ENCODE assay signal across 25 cellular contexts in genomic region chr13:113618455-113618854, GRCh38. TPM values are rescaled to one million over a fixed set of nuclear protein-coding genes. Genes with fewer than 3 reads are reported as not detected.
"Had no signal": no experiment of that assay in that cellular context is flagged by ENCODE, and none has a peak within 500 bp of the region (broad histone marks: within the 10 kb centered on the region; RNA-seq: fewer than 3 reads in every experiment).

No MANE protein-coding gene starts in this region.

- H3K9me3 ChIP-seq: body of pancreas, colonic mucosa, prostate gland, tibial nerve, uterus had no signal

- H3K27ac Mint-ChIP-seq: activated CD8-positive, alpha-beta T cell treated with anti-CD3 and anti-CD28 coated beads for 36 hours; activated naive CD8-positive, alpha-beta T cell treated with anti-CD3 and anti-CD28 coated beads, Interleukin-2, amount 10 ng/mL, durations not matched to agents 7 days and 5 days; activated T-helper 2 cell treated with anti-CD3 and anti-CD28 coated beads, Interferon-gamma antibody, Interleukin-2, Interleukin-4, amounts not matched to agents 10 μg/mL and 5 μg/mL and 100 μg/mL, durations not matched to agents 14 hours and 24 hours and 36 hours; natural killer cell treated with Interleukin-12 subunit alpha and Interleukin-12 subunit beta and Interleukin-15 and Interleukin-18, amount 100 ng/mL, for 72 hours; stimulated activated naive CD8-positive, alpha-beta T cell treated with anti-CD3 and anti-CD28 coated beads, Interleukin-15, Interleukin-2, amounts not matched to agents 100 ng/mL and 50 ng/mL, for 24 hours; T-helper 1 cell treated with Interleukin-12 subunit alpha and Interleukin-12 subunit beta and Interleukin-4 antibody, amounts not matched to agents 30 μg/mL and 1 μg/mL, for 36 hours had no signal

- H3K4me3 ChIP-seq: body of pancreas, colonic mucosa, prostate gland, tibial nerve, uterus had no signal

- H3K27ac ChIP-seq: body of pancreas, colonic mucosa, prostate gland, tibial nerve, uterus, VCaP had no signal

- DNase-seq: activated CD4-positive, alpha-beta T cell treated with anti-CD3 and anti-CD28 coated beads for 48 hours; activated CD8-positive, alpha-beta T cell treated with anti-CD3 and anti-CD28 coated beads for 36 hours; activated naive CD4-positive, alpha-beta T cell treated with Interleukin-2 at 50 U/mL for 16 hours; activated naive CD8-positive, alpha-beta T cell treated with anti-CD3 and anti-CD28 coated beads, Interleukin-2, amount 10 ng/mL, durations not matched to agents 7 days and 5 days; activated T-cell treated with anti-CD3 and anti-CD28 coated beads, Interleukin-2, amount 50 U/mL, for 1 hour; amygdala; body of pancreas; caudate nucleus; colonic mucosa; foreskin melanocyte; uterus had no signal

- ATAC-seq: activated CD8-positive, alpha-beta T cell treated with anti-CD3 and anti-CD28 coated beads for 36 hours; body of pancreas; natural killer cell treated with Interleukin-12 subunit alpha and Interleukin-12 subunit beta and Interleukin-15 and Interleukin-18, amount 100 ng/mL, for 72 hours; right cardiac atrium had no signal

- H3K4me1 ChIP-seq: body of pancreas, colonic mucosa, prostate gland, tibial nerve, uterus had no signal

- H3K4me3 Mint-ChIP-seq: activated CD8-positive, alpha-beta T cell treated with anti-CD3 and anti-CD28 coated beads for 36 hours; activated naive CD8-positive, alpha-beta T cell treated with anti-CD3 and anti-CD28 coated beads, Interleukin-2, amount 10 ng/mL, durations not matched to agents 7 days and 5 days; natural killer cell treated with Interleukin-12 subunit alpha and Interleukin-12 subunit beta and Interleukin-15 and Interleukin-18, amount 100 ng/mL, for 72 hours; stimulated activated naive CD8-positive, alpha-beta T cell treated with anti-CD3 and anti-CD28 coated beads, Interleukin-15, Interleukin-2, amounts not matched to agents 100 ng/mL and 50 ng/mL, for 24 hours; T-helper 1 cell treated with Interleukin-12 subunit alpha and Interleukin-12 subunit beta and Interleukin-4 antibody, amounts not matched to agents 30 μg/mL and 1 μg/mL, for 36 hours had no signal

- H3K27me3 Mint-ChIP-seq: activated CD8-positive, alpha-beta T cell treated with anti-CD3 and anti-CD28 coated beads for 36 hours; activated naive CD8-positive, alpha-beta T cell treated with anti-CD3 and anti-CD28 coated beads, Interleukin-2, amount 10 ng/mL, durations not matched to agents 7 days and 5 days; natural killer cell treated with Interleukin-12 subunit alpha and Interleukin-12 subunit beta and Interleukin-15 and Interleukin-18, amount 100 ng/mL, for 72 hours; stimulated activated naive CD8-positive, alpha-beta T cell treated with anti-CD3 and anti-CD28 coated beads, Interleukin-15, Interleukin-2, amounts not matched to agents 100 ng/mL and 50 ng/mL, for 24 hours had no signal

- H3K9me3 Mint-ChIP-seq: activated CD8-positive, alpha-beta T cell treated with anti-CD3 and anti-CD28 coated beads for 36 hours; activated naive CD8-positive, alpha-beta T cell treated with anti-CD3 and anti-CD28 coated beads, Interleukin-2, amount 10 ng/mL, durations not matched to agents 7 days and 5 days; activated T-helper 2 cell treated with anti-CD3 and anti-CD28 coated beads, Interferon-gamma antibody, Interleukin-2, Interleukin-4, amounts not matched to agents 10 μg/mL and 5 μg/mL and 100 μg/mL, durations not matched to agents 14 hours and 24 hours and 36 hours; natural killer cell treated with Interleukin-12 subunit alpha and Interleukin-12 subunit beta and Interleukin-15 and Interleukin-18, amount 100 ng/mL, for 72 hours; stimulated activated naive CD8-positive, alpha-beta T cell treated with anti-CD3 and anti-CD28 coated beads, Interleukin-15, Interleukin-2, amounts not matched to agents 100 ng/mL and 50 ng/mL, for 24 hours; T-helper 1 cell treated with Interleukin-12 subunit alpha and Interleukin-12 subunit beta and Interleukin-4 antibody, amounts not matched to agents 30 μg/mL and 1 μg/mL, for 36 hours had no signal

- H3K4me1 Mint-ChIP-seq: activated naive CD8-positive, alpha-beta T cell treated with anti-CD3 and anti-CD28 coated beads, Interleukin-2, amount 10 ng/mL, durations not matched to agents 7 days and 5 days had no signal

- H3K27me3 ChIP-seq: body of pancreas, colonic mucosa, tibial nerve, uterus had no signal

- H3K36me3 Mint-ChIP-seq: natural killer cell treated with Interleukin-12 subunit alpha and Interleukin-12 subunit beta and Interleukin-15 and Interleukin-18, amount 100 ng/mL, for 72 hours had no signal

- H3K36me3 ChIP-seq: colonic mucosa, prostate gland, uterus had no signal

RNA-seq across cellular contexts. Expression of gene ATP4B, which starts 39.5 kb away (rescaled TPM):
- total RNA-seq: activated CD8-positive, alpha-beta T cell treated with anti-CD3 and anti-CD28 coated beads for 36 hours; activated naive CD8-positive, alpha-beta T cell treated with anti-CD3 and anti-CD28 coated beads, Interleukin-2, amount 10 ng/mL, durations not matched to agents 7 days and 5 days; activated T-helper 2 cell treated with anti-CD3 and anti-CD28 coated beads, Interferon-gamma antibody, Interleukin-2, Interleukin-4, amounts not matched to agents 10 μg/mL and 5 μg/mL and 100 μg/mL, durations not matched to agents 14 hours and 24 hours and 36 hours; body of pancreas; colonic mucosa; epithelial cell of proximal tubule; fibroblast of lung; lower leg skin; mesenteric fat pad; natural killer cell treated with Interleukin-12 subunit alpha and Interleukin-12 subunit beta and Interleukin-15 and Interleukin-18, amount 100 ng/mL, for 72 hours; omental fat pad; right cardiac atrium; skeletal muscle tissue; tibial nerve had no signal
- polyA plus RNA-seq: fibroblast of lung, right cardiac atrium had no signal

RNA-seq across cellular contexts. Expression of gene GRK1, which starts 48.6 kb away (rescaled TPM):
- total RNA-seq: activated naive CD8-positive, alpha-beta T cell treated with anti-CD3 and anti-CD28 coated beads, Interleukin-2, amount 10 ng/mL, durations not matched to agents 7 days and 5 days; body of pancreas; lower leg skin; mesenteric fat pad; omental fat pad; skeletal muscle tissue; tibial nerve had no signal
- polyA plus RNA-seq: fibroblast of lung had no signal
